8 cellular contexts compared by ENCODE assay signal in genomic region chr3:29324180-29324651, GRCh38. TPM values are rescaled to one million over a fixed set of nuclear protein-coding genes. Genes with fewer than 3 reads are reported as not detected.
A peak's percentile ranks its signal among the peaks of the same experiment; 100 is the strongest.
DNase-seq lines count a peak whose midpoint lies in the region; ATAC-seq and TF ChIP-seq lines count a peak whose summit lies in the region.

No MANE protein-coding gene starts in this region.

- H3K27ac ChIP-seq in esophagus squamous epithelium (peak overlapping the region; percentile 27 to 80 (median 64)), prostate gland (peak overlapping the region; percentile 64)

- DNase-seq in GM06990 (ENCODE audit: extremely low read depth, insufficient read length) = peak; percentile 53
- peak; percentile 67 for DNase-seq in M059J (ENCODE audit: low read depth)
- DNase-seq in esophagus squamous epithelium (lab: John Stamatoyannopoulos, UW) = no peak
- DNase-seq in prostate gland (ENCODE audit: low spot score) = no peak
- DNase-seq in DMS79 (lab: John Stamatoyannopoulos, UW) = no peak
- DNase-seq in NCI-H748 treated with DMSO at 0.1 percent for 48 hours (lab: John Stamatoyannopoulos, UW) = no peak
- DNase-seq in activated gamma-delta T cell (lab: John Stamatoyannopoulos, UW) = no peak

- TF ChIP-seq POLR2A in esophagus squamous epithelium (IDR thresholded peaks at IDR 0.05) (no peak), prostate gland (IDR thresholded peaks at IDR 0.05) (no peak)

- H3K4me3 ChIP-seq in GM06990 (replicated peaks; ENCODE audit: low read depth, low read length) = peak overlapping the region; percentile 3; the same call in 1 of the 2 replicates
- peak overlapping the region in 3 of 4 donors; percentile 7 to 50 (median 12) for H3K4me3 ChIP-seq in esophagus squamous epithelium
- H3K4me3 ChIP-seq in prostate gland = peak overlapping the region in 1 of 2 donors; percentile 2

- 40 to 52% methylated on average over 5 of the region's 5 CpGs for WGBS in esophagus squamous epithelium, 2 donors
- WGBS in prostate gland = 37% methylated on average over 5 of the region's 5 CpGs

- H3K36me3 ChIP-seq in GM06990 (ENCODE audit: control insufficient read depth, insufficient read depth, low read length) (no peaks in the 10 kb centered on the region), esophagus squamous epithelium (no peaks in the 10 kb centered on the region), prostate gland (no peaks in the 10 kb centered on the region)

- intact Hi-C loops in esophagus squamous epithelium (cut with DNase I) = no loop called here
- intact Hi-C loops in prostate gland (cut with DNase I) = no loop called here

- H3K9me3 ChIP-seq in esophagus squamous epithelium (no peaks in the 10 kb centered on the region), prostate gland (no peaks in the 10 kb centered on the region)

- H3K4me1 ChIP-seq in esophagus squamous epithelium (peaks cover 0 to 15% (median 0%) of the 10 kb centered on the region in 3 donors), prostate gland (replicated peaks) (no peaks in the 10 kb centered on the region)

- TF ChIP-seq CTCF in GM06990 (IDR thresholded peaks at IDR 0.05; ENCODE audit: insufficient read depth, low read length, poor library complexity, severe bottlenecking) = no peak
- no peak for TF ChIP-seq CTCF in esophagus squamous epithelium (IDR thresholded peaks at IDR 0.05)
- TF ChIP-seq CTCF in prostate gland (IDR thresholded peaks at IDR 0.05) = no peak

- peak; percentile 95 for ATAC-seq in GM21717 (IDR thresholded peaks at IDR 0.05; ENCODE audit: unreplicated experiment)

- H3K27me3 ChIP-seq in GM06990 (replicated peaks; ENCODE audit: control insufficient read depth, insufficient read depth, low read length) (no peaks in the 10 kb centered on the region), esophagus squamous epithelium (no peaks in the 10 kb centered on the region), prostate gland (replicated peaks; ENCODE audit: insufficient read depth) (no peaks in the 10 kb centered on the region)

RNA-seq across cellular contexts. Expression of gene RBMS3, which starts 43.3 kb away (rescaled TPM):
- total RNA-seq in M059J (2014; rRNA removed; shearing (Covaris generic)) = 7.9 and 12.1 TPM in 2 replicates
- total RNA-seq in esophagus squamous epithelium = 10 to 100 TPM in 1 of 4 donors, 1 to 10 TPM in 2, under 1 TPM in 1; 0.57 to 35.7 (median 6.1) TPM
- 10 to 100 TPM; 31.7 to 45.1 TPM for total RNA-seq in prostate gland

Comparison
In these comparisons a context has a peak if more than half of its experiments do, and no peak if none do; other contexts are left out.
1. DNase-seq: peak in GM06990 (single experiment) and M059J (single experiment); none in esophagus squamous epithelium (single experiment), prostate gland (single experiment), DMS79 (single experiment), NCI-H748 treated with DMSO at 0.1 percent for 48 hours (single experiment) and activated gamma-delta T cell (single experiment).